1 cellular context compared by ENCODE assay signal in genomic region chr7:116211913-116212596, GRCh38.
A peak's percentile ranks its signal among the peaks of the same experiment; 100 is the strongest.
TF ChIP-seq lines count a peak whose summit lies in the region.

No MANE protein-coding gene starts in this region.

TF ChIP-seq in K562, 482 proteins besides CTCF, POLR2A, EP300 and RAD21 (continued from another document):
- no peak for TF ChIP-seq FOXP4 (CRISPR knock-in tag; IDR thresholded peaks at IDR 0.05; ENCODE audit: borderline replicate concordance)
- TF ChIP-seq ARID3A (IDR thresholded peaks at IDR 0.05; ENCODE audit: borderline replicate concordance, low read depth, low read length), result peak; percentile 14; the same call in 1 of the 2 replicates
- TF ChIP-seq ZNF79 (CRISPR knock-in tag; IDR thresholded peaks at IDR 0.05; ENCODE audit: low read depth), result no peak
- no peak for TF ChIP-seq GTF2F1 (IDR thresholded peaks at IDR 0.05; ENCODE audit: low read depth, low read length)
- no peak for TF ChIP-seq CHD2 (IDR thresholded peaks at IDR 0.05; ENCODE audit: low read depth, low read length)
- TF ChIP-seq ATF2 (CRISPR knock-in tag; IDR thresholded peaks at IDR 0.05), result no peak
- no peak for TF ChIP-seq KLF10 (CRISPR knock-in tag; IDR thresholded peaks at IDR 0.05)
- no peak for TF ChIP-seq ELK3 (CRISPR knock-in tag; IDR thresholded peaks at IDR 0.05)
- no peak for TF ChIP-seq TCF7 (IDR thresholded peaks at IDR 0.05; ENCODE audit: borderline replicate concordance)
- TF ChIP-seq ATF1 (CRISPR knock-in tag; IDR thresholded peaks at IDR 0.05), result no peak
- no peak for TF ChIP-seq ATF1 (tag; IDR thresholded peaks at IDR 0.05)
- no peak for TF ChIP-seq ERF (CRISPR knock-in tag; IDR thresholded peaks at IDR 0.05)
- TF ChIP-seq ZSCAN32 (CRISPR knock-in tag; IDR thresholded peaks at IDR 0.05), result no peak
- no peak for TF ChIP-seq SRSF3 (IDR thresholded peaks at IDR 0.05; ENCODE audit: insufficient read depth, low read length)
- TF ChIP-seq ZNF592 (IDR thresholded peaks at IDR 0.05), result 0 out of 2 replicates have a peak, but pooled peaks have one; percentile 10
- no peak for TF ChIP-seq BDP1 (IDR thresholded peaks at IDR 0.05; ENCODE audit: insufficient read depth, insufficient read length)
- no peak for TF ChIP-seq RBM34 (IDR thresholded peaks at IDR 0.05; ENCODE audit: borderline replicate concordance, insufficient read depth, low read length)
- TF ChIP-seq USF2 (CRISPR knock-in tag; IDR thresholded peaks at IDR 0.05), result no peak
- TF ChIP-seq SPI1 (IDR thresholded peaks at IDR 0.05; ENCODE audit: borderline replicate concordance, low read depth, low read length), result no peak
- no peak for TF ChIP-seq CUX1 (CRISPR knock-in tag; IDR thresholded peaks at IDR 0.05)
- TF ChIP-seq PURB (CRISPR knock-in tag; IDR thresholded peaks at IDR 0.05; ENCODE audit: low read depth), result no peak
- TF ChIP-seq EGR1 (conservative IDR thresholded peaks at IDR 0.05), result no peak
